ENCODE assay signal across 4 cellular contexts in genomic region chr7:154051643-154052530, GRCh38. TPM values are rescaled to one million over a fixed set of nuclear protein-coding genes. Genes with fewer than 3 reads are reported as not detected.
"Had no signal": no experiment of that assay in that cellular context is flagged by ENCODE, and none has a peak within 500 bp of the region (broad histone marks: within the 10 kb centered on the region; RNA-seq: fewer than 3 reads in every experiment).

Gene DPP6, plus strand, starts transcription at chr7:154052398.

RNA-seq across cellular contexts. Expression of gene DPP6, which starts in this region (rescaled TPM):
- total RNA-seq: activated CD8-positive, alpha-beta memory T cell treated with anti-CD3 and anti-CD28 coated beads for 36 hours; activated naive CD4-positive, alpha-beta T cell treated with anti-CD3 and anti-CD28 coated beads for 36 hours; activated T-helper 17 cell treated with anti-CD3 and anti-CD28 coated beads, Interleukin-2, amount 50 U/mL, for 72 hours; T-helper 2 cell treated with Interferon-gamma antibody and Interleukin-4, amounts not matched to agents 100 ng/mL and 5 ng/mL, for 36 hours had no signal
